ENCODE assay signal across 8 cellular contexts in the genomic region with DNA sequence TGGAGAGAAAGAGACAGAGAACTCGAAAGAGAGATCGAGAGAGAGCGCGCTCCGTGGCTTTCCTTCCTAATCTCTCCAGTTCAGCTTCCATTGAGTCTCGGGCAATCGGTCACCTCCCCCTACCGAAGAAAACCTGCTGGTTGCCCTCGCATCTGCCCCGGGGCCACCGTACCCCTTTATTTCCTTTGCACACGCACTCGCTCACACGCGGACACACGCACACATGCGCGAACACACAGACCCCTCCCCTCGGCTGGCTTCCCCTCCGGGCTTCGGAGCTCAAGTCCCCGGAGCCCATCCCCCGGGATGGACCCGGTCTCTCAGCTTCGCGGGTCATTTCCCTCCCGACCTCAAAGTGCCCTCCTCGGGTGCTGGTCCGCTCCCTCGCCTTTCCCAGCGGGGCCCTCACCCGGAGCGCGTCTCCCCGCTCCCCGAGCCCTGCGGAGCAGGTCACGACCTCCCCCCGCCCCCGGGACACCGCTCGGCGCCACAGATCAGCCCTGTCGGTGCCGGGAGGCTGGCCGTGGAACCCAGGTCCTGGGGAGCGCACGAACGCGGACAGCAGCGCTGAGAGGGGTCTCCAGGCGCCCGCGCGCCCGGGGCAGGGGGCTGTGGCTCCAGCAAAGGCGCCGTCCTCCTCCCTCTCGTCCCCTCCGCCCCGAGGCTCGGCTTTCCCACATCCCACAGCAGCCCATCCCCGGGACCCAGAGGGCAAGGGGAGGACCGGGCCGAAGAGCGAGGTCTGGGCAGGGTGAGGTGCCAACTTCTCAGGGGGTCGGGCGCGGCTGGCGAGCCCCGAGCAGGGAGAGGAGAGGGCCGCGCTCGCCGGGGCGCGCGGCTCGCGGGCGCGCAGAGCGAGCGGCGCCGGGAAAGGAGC. TPM values are rescaled to one million over a fixed set of nuclear protein-coding genes. Genes with fewer than 3 reads are reported as not detected.
DNase-seq lines count a peak whose midpoint lies in the region; ATAC-seq, FAIRE-seq and TF ChIP-seq lines count a peak whose summit lies in the region.

No MANE protein-coding gene starts in this region.

- POLR2A ChIA-PET in GM12878 (lab: Charles Lee): no interaction called here

- H2AFZ ChIP-seq in GM12878 (ENCODE audit: control insufficient read depth, low read depth, low read length): no peak overlapping the region
- H2AFZ ChIP-seq in keratinocyte (ENCODE audit: control insufficient read depth, low read length): no peak overlapping the region

- H3K79me2 ChIP-seq in GM12878 (ENCODE audit: control insufficient read depth, insufficient read depth, low read length): no peaks in the 10 kb centered on the region
- H3K79me2 ChIP-seq in keratinocyte (ENCODE audit: control insufficient read depth, insufficient read depth, low read length): no peaks in the 10 kb centered on the region

- intact Hi-C loops in GM12878 (cut with micrococcal nuclease; ENCODE audit: unreplicated experiment): no loop called here

- RAD21 ChIA-PET in GM12878 (lab: Charles Lee; ENCODE audit: unreplicated experiment): no interaction called here

- dilution Hi-C loops in keratinocyte (cut with MboI; ENCODE audit: extremely low pct_ligation_motif_present, low sequenced_read_pairs): no loop called here

- H3K9ac ChIP-seq in ES-I3 (ENCODE audit: low read depth, low read length) (peak overlapping the region; percentile 56; the same call in 1 of the 2 replicates), GM12878 (ENCODE audit: control insufficient read depth, insufficient read depth, low read length) (no peak overlapping the region), keratinocyte (ENCODE audit: control insufficient read depth, extremely low read depth, insufficient read depth, low read length) (no peak overlapping the region)

- TF ChIP-seq POLR2A in GM12878 (IDR thresholded peaks at IDR 0.05; ENCODE audit: low read depth, low read length): no peak

- no peak overlapping the region for H3K27ac ChIP-seq in GM12878 (ENCODE audit: control insufficient read depth, insufficient read depth)
- no peak overlapping the region for H3K27ac ChIP-seq in keratinocyte (ENCODE audit: control insufficient read depth, insufficient read depth, low read length)

- H3K9me1 ChIP-seq in keratinocyte (ENCODE audit: control insufficient read depth, extremely low read depth, insufficient read depth, low read length): no peaks in the 10 kb centered on the region

- H3K4me2 ChIP-seq in GM12878 (ENCODE audit: control insufficient read depth, insufficient read depth): peak overlapping the region; percentile 79
- peak overlapping the region; percentile 62 for H3K4me2 ChIP-seq in keratinocyte (ENCODE audit: control insufficient read depth, extremely low read depth, insufficient read depth, low read depth, low read length)

- in situ Hi-C loops in GM12878 (cut with MboI): no loop called here

- no peak for TF ChIP-seq EP300 in GM12878 (IDR thresholded peaks at IDR 0.05; ENCODE audit: borderline replicate concordance in 1 of 2, control insufficient read depth in 1 of 2, low read depth in 2 of 2, low read length in 2 of 2)

- H4K20me1 ChIP-seq in GM12878 (ENCODE audit: control insufficient read depth, insufficient read depth) (no peaks in the 10 kb centered on the region), keratinocyte (ENCODE audit: control insufficient read depth, extremely low read depth, insufficient read depth, low read length) (no peaks in the 10 kb centered on the region)

- CTCF ChIA-PET in GM12878 (lab: Yijun Ruan, JAX): interaction anchor here (0.6 kb wide), 1 partner anchor 108 kb away, joined by 3 read pairs; no protein-coding TSS in a partner anchor

- peaks cover 8% of the 10 kb centered on the region in 2 experiments for H3K27me3 ChIP-seq in GM12878 (replicated peaks in 1 of 2; ENCODE audit: control insufficient read depth in 2 of 2, insufficient read depth in 2 of 2, low read length in 1 of 2)
- peaks cover 53% of the 10 kb centered on the region for H3K27me3 ChIP-seq in keratinocyte (ENCODE audit: control insufficient read depth, extremely low read depth, insufficient read depth, low read length)

- H3K4me3 ChIP-seq in GM12878 (no peak overlapping the region; the same call in 1 of the 2 replicates), keratinocyte (ENCODE audit: control insufficient read depth in 2 of 3, extremely low read depth in 1 of 3, insufficient read depth in 2 of 3, low read depth in 1 of 3, low read length in 3 of 3) (no peak overlapping the region)

- FAIRE-seq in GM12878 (lab: Jason Lieb, UNC) (no peak), keratinocyte (lab: Jason Lieb, UNC) (no peak)

- DNase-seq in NCI-H1694 treated with DMSO at 0.1 percent for 48 hours (lab: John Stamatoyannopoulos, UW) (peak; percentile 77), GM12878 (ENCODE audit: low read depth, low spot score) (no peak), keratinocyte (ENCODE audit: low read depth, low spot score) (no peak)
- DNase-seq in stimulated activated naive CD8-positive, alpha-beta T cell treated with anti-CD3 and anti-CD28 coated beads, Interleukin-15, Interleukin-2, amounts not matched to agents 100 U/mL and 50 U/mL, for 24 hours: peak; percentile 4
- no peak for DNase-seq in stimulated activated naive CD4-positive, alpha-beta T cell treated with Interleukin-2 at 50 U/mL for 16 hours (lab: John Stamatoyannopoulos, UW)

- H3K9me3 ChIP-seq in ES-I3 (ENCODE audit: control insufficient read depth, insufficient read depth, low read length) (no peaks in the 10 kb centered on the region), GM12878 (replicated peaks; ENCODE audit: control insufficient read depth, insufficient read depth, low read length) (no peaks in the 10 kb centered on the region), keratinocyte (ENCODE audit: control insufficient read depth, low read depth, low read length) (no peaks in the 10 kb centered on the region)

- SMC1A ChIA-PET in GM12878 (lab: Charles Lee; ENCODE audit: uncharacterized antibody, unreplicated experiment): no interaction called here

- TF ChIP-seq CTCF in GM12878 (IDR thresholded peaks at IDR 0.05 in 2 of 3, conservative IDR thresholded peaks at IDR 0.05 in 1 of 3; ENCODE audit: control insufficient read depth in 2 of 3, extremely low read depth in 1 of 3, insufficient read depth in 1 of 3, low read depth in 3 of 3, low read length in 3 of 3) (no peak), keratinocyte (optimal IDR thresholded peaks at IDR 0.05 in 1 of 3, IDR thresholded peaks at IDR 0.05 in 1 of 3, conservative IDR thresholded peaks at IDR 0.05 in 1 of 3; ENCODE audit: extremely low read depth in 1 of 3, insufficient read depth in 2 of 3, low read length in 3 of 3) (no peak)

- H3K36me3 ChIP-seq in ES-I3 (ENCODE audit: insufficient read depth, low read length) (no peaks in the 10 kb centered on the region), GM12878 (ENCODE audit: control insufficient read depth in 2 of 2, insufficient read depth in 2 of 2, low read length in 1 of 2) (no peaks in the 10 kb centered on the region), keratinocyte (ENCODE audit: control insufficient read depth in 2 of 2, extremely low read depth in 1 of 2, insufficient read depth in 2 of 2, low read length in 2 of 2) (no peaks in the 10 kb centered on the region)

- WGBS in GM12878 (ENCODE audit: insufficient coverage, insufficient replicate concordance, low lambda C conversion rate, missing lambda C conversion rate): 56% methylated on average over 40 of the region's 86 CpGs

- ATAC-seq in GM12878 (no peak), GM18867 (IDR thresholded peaks at IDR 0.05; ENCODE audit: unreplicated experiment) (no peak), HG02973 (IDR thresholded peaks at IDR 0.05; ENCODE audit: unreplicated experiment) (no peak)
- peak; percentile 17 for ATAC-seq in stimulated activated naive CD8-positive, alpha-beta T cell treated with anti-CD3 and anti-CD28 coated beads, Interleukin-15, Interleukin-2, amounts not matched to agents 100 U/mL and 50 U/mL, for 24 hours

- BruUV-seq in GM12878 (replicated peaks; lab: Mats Ljungman, UMichigan): no TSS peak

- H3K4me1 ChIP-seq in ES-I3 (ENCODE audit: insufficient read depth, low read length): peaks cover 8% of the 10 kb centered on the region; the same call in 1 of the 2 replicates
- H3K4me1 ChIP-seq in GM12878 (ENCODE audit: control insufficient read depth, insufficient read depth, low read length): no peaks in the 10 kb centered on the region
- peaks cover 14% of the 10 kb centered on the region for H3K4me1 ChIP-seq in keratinocyte (ENCODE audit: control insufficient read depth, extremely low read depth, insufficient read depth, low read length)

- TF ChIP-seq RAD21 in GM12878 (IDR thresholded peaks at IDR 0.05; ENCODE audit: insufficient read depth, low read depth, low read length): no peak

TF ChIP-seq in GM12878, 131 proteins besides CTCF, POLR2A, EP300 and RAD21:
- TF ChIP-seq SUZ12 (IDR thresholded peaks at IDR 0.05; ENCODE audit: unreplicated experiment): peak; percentile 25
- TF ChIP-seq HDAC6 (IDR thresholded peaks at IDR 0.05; ENCODE audit: unreplicated experiment): peak; percentile 50
- no peak for TF ChIP-seq BHLHE40 (IDR thresholded peaks at IDR 0.05; ENCODE audit: borderline replicate concordance in 1 of 2, low read depth in 2 of 2, low read length in 1 of 2)
TF ChIP-seq in GM12878: peak in this region for 2.

RNA-seq across cellular contexts. Expression of gene DACH1, which starts 1.8 kb away (rescaled TPM):
- not detected in 2 replicates for total RNA-seq in GM12878 (2013; cell fraction: nucleolus; rRNA removed)
- not detected in 2 replicates for total RNA-seq in GM12878 (2014; rRNA removed)
- not detected in 2 replicates for total RNA-seq in GM12878 (2014; rRNA removed; fragmentation: Illumina TruSeq; extraction: Trizol)
- total RNA-seq in GM12878 (2021): 0.05 TPM in 1 of 2 replicates, not detected in the other
- not detected for polyA plus RNA-seq in GM12878 (2011; ENCODE audit: low read depth)
- not detected in 2 replicates for polyA plus RNA-seq in GM12878 (2011; rRNA removed)
- not detected in 2 replicates for polyA plus RNA-seq in GM12878 (2011; cell fraction: cytosol; rRNA removed)
- not detected in 2 replicates for polyA plus RNA-seq in GM12878 (2011; cell fraction: nucleus; rRNA removed)
- polyA plus RNA-seq in GM12878 (2012): not detected in 2 replicates
- not detected in 2 replicates for polyA plus RNA-seq in GM12878 (2014; fragmentation: Illumina TruSeq; extraction: Trizol)
- polyA plus RNA-seq in GM12878 (2014; fragmentation: Nextera tagmentation; extraction: Ambion mirVana): not detected
- polyA plus RNA-seq in GM12878 (2014; rRNA removed): not detected in 2 replicates
- not detected for polyA plus RNA-seq in GM12878 (2016; fragmentation: Nextera tagmentation; extraction: Ambion mirVana)
- polyA minus RNA-seq in GM12878 (2011; rRNA and poly(A)+ RNA removed): not detected in 2 replicates
- not detected in 2 replicates for polyA minus RNA-seq in GM12878 (2011; cell fraction: cytosol; rRNA and poly(A)+ RNA removed)
- polyA minus RNA-seq in GM12878 (2011; cell fraction: nucleus; rRNA and poly(A)+ RNA removed): not detected in 2 replicates
- not detected in 3 replicates for polyA plus RNA-seq in keratinocyte
- polyA plus RNA-seq in keratinocyte (2011; ENCODE audit: low read depth): not detected
- polyA plus RNA-seq in keratinocyte (2011; cell fraction: cytosol; rRNA removed): not detected in 2 replicates
- polyA plus RNA-seq in keratinocyte (2011; cell fraction: nucleus; rRNA removed): not detected in 2 replicates
- not detected in 2 replicates for polyA plus RNA-seq in keratinocyte (2012; ENCODE audit: low replicate concordance)
- polyA minus RNA-seq in keratinocyte: not detected in 3 replicates
- not detected for polyA minus RNA-seq in keratinocyte (2011; cell fraction: cytosol; rRNA and poly(A)+ RNA removed)
- not detected in 2 replicates for polyA minus RNA-seq in keratinocyte (2011; cell fraction: nucleus; rRNA and poly(A)+ RNA removed)

Comparison
In these comparisons a context has a peak if more than half of its experiments do, and no peak if none do; other contexts are left out.
1. DNase-seq: peak in NCI-H1694 treated with DMSO at 0.1 percent for 48 hours (single experiment) and stimulated activated naive CD8-positive, alpha-beta T cell treated with anti-CD3 and anti-CD28 coated beads, Interleukin-15, Interleukin-2, amounts not matched to agents 100 U/mL and 50 U/mL, for 24 hours (single experiment); none in GM12878 (single experiment), keratinocyte (single experiment) and stimulated activated naive CD4-positive, alpha-beta T cell treated with Interleukin-2 at 50 U/mL for 16 hours (single experiment).